ENCODE assay signal across 1 cellular context in the genomic region with DNA sequence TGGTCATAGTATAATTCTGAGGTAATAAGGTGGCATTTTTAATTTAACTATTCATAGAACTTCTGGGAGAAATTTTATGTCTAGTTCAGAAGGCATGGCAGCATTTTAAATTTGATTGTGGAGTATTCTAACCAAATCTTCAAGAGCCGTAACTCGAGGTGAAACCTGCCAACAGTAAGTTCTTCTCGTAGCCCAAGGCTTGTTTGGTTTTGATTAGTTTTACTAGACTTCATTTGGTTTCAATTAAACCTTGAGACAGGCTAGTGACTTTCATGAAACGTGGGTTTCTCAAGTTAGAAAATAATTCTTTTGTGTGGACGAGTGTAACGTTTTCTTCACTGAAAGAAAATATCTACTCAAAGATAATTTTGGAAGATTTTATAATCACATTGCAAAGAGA.
TF ChIP-seq lines count a peak whose summit lies in the region.

No MANE protein-coding gene starts in this region.

TF ChIP-seq in IMR-90, 13 proteins besides CTCF, POLR2A, EP300 and RAD21:
- no peak for TF ChIP-seq MAZ (IDR thresholded peaks at IDR 0.05; ENCODE audit: borderline replicate concordance, low read depth, low read length)
- TF ChIP-seq BHLHE40 (IDR thresholded peaks at IDR 0.05; ENCODE audit: low read depth, low read length): no peak
- TF ChIP-seq CHD1 (IDR thresholded peaks at IDR 0.05; ENCODE audit: low read depth, low read length): no peak
- TF ChIP-seq RCOR1 (IDR thresholded peaks at IDR 0.05; ENCODE audit: insufficient replicate concordance, low read length): no peak
- no peak for TF ChIP-seq MXI1 (IDR thresholded peaks at IDR 0.05; ENCODE audit: borderline replicate concordance, low read depth, low read length)
